In genomic region chr1:156020293-156021086, GRCh38 we compare ENCODE assay signal across 1 cellular context.
A peak's percentile ranks its signal among the peaks of the same experiment; 100 is the strongest.
TF ChIP-seq lines count a peak whose summit lies in the region.

Gene SSR2, minus strand, starts transcription at chr1:156020951. Its CDS starts 784 bp downstream, at chr1:156020167.

TF ChIP-seq in K562, 482 proteins besides CTCF, POLR2A, EP300 and RAD21 (continued from another document and continues in another):
- TF ChIP-seq ZBTB40 (IDR thresholded peaks at IDR 0.05) (peak; percentile 98), ZBTB40 (CRISPR knock-in tag; IDR thresholded peaks at IDR 0.05) (no peak), PRDM10 (IDR thresholded peaks at IDR 0.05; ENCODE audit: partially characterized antibody) (no peak), POLR2H (tag; IDR thresholded peaks at IDR 0.05; ENCODE audit: low read depth) (peak; percentile 63; the same call in 1 of the 2 replicates), TEAD4 (IDR thresholded peaks at IDR 0.05; ENCODE audit: low read length) (no peak), TEAD4 (CRISPR knock-in tag; IDR thresholded peaks at IDR 0.05; ENCODE audit: borderline replicate concordance) (no peak), FOXA3 (CRISPR knock-in tag; conservative IDR thresholded peaks at IDR 0.05 in 1 of 2, IDR thresholded peaks at IDR 0.05 in 1 of 2) (no peak), MYBL2 (IDR thresholded peaks at IDR 0.05; ENCODE audit: low read depth) (no peak), MYBL2 (CRISPR knock-in tag; IDR thresholded peaks at IDR 0.05; ENCODE audit: borderline replicate concordance) (no peak), FOS (IDR thresholded peaks at IDR 0.05; ENCODE audit: extremely low read depth, insufficient read length) (no peak), LCOR (CRISPR knock-in tag; IDR thresholded peaks at IDR 0.05) (no peak), MBD1 (CRISPR knock-in tag; IDR thresholded peaks at IDR 0.05) (no peak), PHF20 (IDR thresholded peaks at IDR 0.05; ENCODE audit: partially characterized antibody) (peak; percentile 14), ZNF785 (CRISPR knock-in tag; IDR thresholded peaks at IDR 0.05) (no peak), HMBOX1 (IDR thresholded peaks at IDR 0.05) (no peak), THRA (IDR thresholded peaks at IDR 0.05) (no peak), MYNN (IDR thresholded peaks at IDR 0.05) (no peak), MYNN (CRISPR knock-in tag; IDR thresholded peaks at IDR 0.05) (no peak), ZNF518B (CRISPR knock-in tag; IDR thresholded peaks at IDR 0.05) (no peak), NELFE (IDR thresholded peaks at IDR 0.05; ENCODE audit: insufficient read depth, insufficient read length) (no peak), SRSF3 (IDR thresholded peaks at IDR 0.05; ENCODE audit: insufficient read depth, low read length) (no peak), GATA2 (CRISPR knock-in tag; IDR thresholded peaks at IDR 0.05) (no peak)
